In genomic region chr17:28598389-28598788, GRCh38 we compare ENCODE assay signal across 8 cellular contexts. TPM values are rescaled to one million over a fixed set of nuclear protein-coding genes. Genes with fewer than 3 reads are reported as not detected.
A peak's percentile ranks its signal among the peaks of the same experiment; 100 is the strongest.
DNase-seq lines count a peak whose midpoint lies in the region; ATAC-seq and TF ChIP-seq lines count a peak whose summit lies in the region.

No MANE protein-coding gene starts in this region.

- no peaks in the 10 kb centered on the region for H3K79me1 ChIP-seq in H9 (ENCODE audit: insufficient read depth, low read depth, low read length, poor library complexity, severe bottlenecking)

- peaks cover 6 to 23% (median 22%) of the 10 kb centered on the region in 3 experiments; a peak in 6 of 7 replicates for H3K36me3 Mint-ChIP-seq in H9 (ENCODE audit: insufficient read depth in 1 of 3, low read depth in 3 of 3)
- peaks cover 18% of the 10 kb centered on the region in 2 donors for H3K36me3 Mint-ChIP-seq in activated naive CD4-positive, alpha-beta T cell treated with anti-CD3 and anti-CD28 coated beads, Interleukin-2, amount 50 U/mL, for 72 hours

- H3T11ph ChIP-seq in H9 (ENCODE audit: low read length), result no peak overlapping the region

- H3K79me2 ChIP-seq in H9 (ENCODE audit: insufficient read depth, low read length), result no peaks in the 10 kb centered on the region; the same call in 1 of the 2 replicates

- peaks cover 16 to 17% of the 10 kb centered on the region in 2 experiments for H3K4me1 Mint-ChIP-seq in H9

- intact Hi-C loops in lower lobe of right lung (cut with DNase I), result no loop called here

- in situ Hi-C loops in ACHN (cut with HindIII; ENCODE audit: low pct_ligation_motif_present, low pct_unique_long_range_greater_than_20kb, low sequenced_read_pairs), result no loop called here

- H2BK15ac ChIP-seq in H9 (ENCODE audit: low read depth, low read length), result no peak overlapping the region

- ATAC-seq in activated naive CD4-positive, alpha-beta T cell treated with anti-CD3 and anti-CD28 coated beads, Interleukin-2, amount 50 U/mL, for 72 hours, result no peak
- no peak for ATAC-seq in lower lobe of right lung
- no peak for ATAC-seq in HG03378 (IDR thresholded peaks at IDR 0.05; ENCODE audit: unreplicated experiment)

- H2AFZ ChIP-seq in H9 (ENCODE audit: low read length), result no peak overlapping the region

- no peak overlapping the region for H3K56ac ChIP-seq in H9 (ENCODE audit: insufficient read length, low read depth, low read length)

- no peaks in the 10 kb centered on the region for H3K36me3 ChIP-seq in lower lobe of right lung

- no peak overlapping the region for H2BK120ac ChIP-seq in H9 (ENCODE audit: low read depth, low read length, poor library complexity, severe bottlenecking)

- H3K27me3 ChIP-seq in H9 (ENCODE audit: insufficient read depth, low read length), result no peaks in the 10 kb centered on the region
- H3K27me3 ChIP-seq in lower lobe of right lung (ENCODE audit: low read depth), result no peaks in the 10 kb centered on the region

- no peak overlapping the region for H3K23ac ChIP-seq in H9 (ENCODE audit: insufficient read length, low read depth, low read length)

- no peak overlapping the region for H2BK20ac ChIP-seq in H9 (ENCODE audit: low read depth, low read length, poor library complexity, severe bottlenecking)

- H4K91ac ChIP-seq in H9 (ENCODE audit: insufficient read length, low read depth, low read length), result no peak overlapping the region

- peak overlapping the region; percentile 84 for H3K9ac ChIP-seq in H9 (ENCODE audit: extremely low read depth, insufficient read length, low read length)

- H3K23me2 ChIP-seq in H9 (ENCODE audit: insufficient read length, low read depth, low read length, poor library complexity, severe bottlenecking), result peaks cover 12% of the 10 kb centered on the region

- H3K14ac ChIP-seq in H9 (ENCODE audit: insufficient read depth, low read length), result peak overlapping the region; percentile 79

- H3K4me3 ChIP-seq in AG10803 (ENCODE audit: low read length) (peak overlapping the region; percentile 75), lower lobe of right lung (peak overlapping the region; percentile 62)

- H3K4me1 ChIP-seq in H9 (ENCODE audit: insufficient read depth, low read length) (no peaks in the 10 kb centered on the region), lower lobe of right lung (peaks cover 16% of the 10 kb centered on the region)

- no peak overlapping the region for H4K8ac ChIP-seq in H9 (replicated peaks; ENCODE audit: insufficient read length, low read depth, low read length)

- H2BK12ac ChIP-seq in H9 (ENCODE audit: insufficient read length, low read depth, low read length), result no peak overlapping the region

- no CpG with 5 or more reads among the region's 17 CpGs for WGBS in H9 (ENCODE audit: extremely low coverage, insufficient read length, low lambda C conversion rate)

- no peaks in the 10 kb centered on the region; a peak in 1 of 5 replicates for H3K9me3 Mint-ChIP-seq in H9
- H3K9me3 Mint-ChIP-seq in activated naive CD4-positive, alpha-beta T cell treated with anti-CD3 and anti-CD28 coated beads, Interleukin-2, amount 50 U/mL, for 72 hours, result no peaks in the 10 kb centered on the region

- H4K5ac ChIP-seq in H9 (ENCODE audit: insufficient read length, low read depth, low read length), result no peak overlapping the region

- H3K4me3 Mint-ChIP-seq in H9, result peak overlapping the region; percentile 94 to 97

- H3K27ac ChIP-seq in H9 (ENCODE audit: insufficient read length, low read depth, low read length), result no peak overlapping the region
- H3K27ac ChIP-seq in lower lobe of right lung, result peak overlapping the region; percentile 90

- H3K9me3 ChIP-seq in H9 (ENCODE audit: control insufficient read depth, low read depth, low read length) (no peaks in the 10 kb centered on the region), lower lobe of right lung (no peaks in the 10 kb centered on the region)

- H2BK5ac ChIP-seq in H9 (ENCODE audit: insufficient read length, low read length), result no peak overlapping the region

- H3K18ac ChIP-seq in H9 (ENCODE audit: insufficient read length, low read depth, low read length), result no peak overlapping the region

- DNase-seq in AG10803 (ENCODE audit: low read depth), result no peak
- DNase-seq in H9, result no peak
- no peak for DNase-seq in activated naive CD4-positive, alpha-beta T cell treated with anti-CD3 and anti-CD28 coated beads, Interleukin-2, amount 50 U/mL, for 72 hours (ENCODE audit: low spot score in 2 of 2)
- no peak for DNase-seq in lower lobe of right lung
- DNase-seq in DMS 273 treated with DMSO at 0.1 percent for 48 hours (lab: John Stamatoyannopoulos, UW), result no peak
- DNase-seq in ACHN, result no peak
- no peak for DNase-seq in DMS153 treated with DMSO at 0.1 percent for 48 hours (lab: John Stamatoyannopoulos, UW; ENCODE audit: unreplicated experiment)

- H3K4me2 ChIP-seq in H9 (ENCODE audit: insufficient read depth, insufficient read length, low read length), result peak overlapping the region; percentile 74

- no peak overlapping the region for H2AK5ac ChIP-seq in H9 (ENCODE audit: insufficient read length, low read length)

- H3K4ac ChIP-seq in H9 (ENCODE audit: low read depth, low read length), result no peak overlapping the region

- peak overlapping the region; percentile 98 to 99 (median 99) for H3K27ac Mint-ChIP-seq in H9
- H3K27ac Mint-ChIP-seq in activated naive CD4-positive, alpha-beta T cell treated with anti-CD3 and anti-CD28 coated beads, Interleukin-2, amount 50 U/mL, for 72 hours, result peak overlapping the region; percentile 97

- TF ChIP-seq CTCF in AG10803 (conservative IDR thresholded peaks at IDR 0.05; ENCODE audit: low read length), result no peak
- TF ChIP-seq CTCF in H9 (conservative IDR thresholded peaks at IDR 0.05), result no peak
- TF ChIP-seq CTCF in lower lobe of right lung (IDR thresholded peaks at IDR 0.05), result no peak

- H4K20me1 ChIP-seq in H9 (ENCODE audit: control insufficient read depth, insufficient read depth, insufficient read length), result no peaks in the 10 kb centered on the region

- H3K27me3 Mint-ChIP-seq in H9 (ENCODE audit: low read depth), result no peaks in the 10 kb centered on the region

RNA-seq across cellular contexts. Expression of gene SPAG5, which starts 0.4 kb away (rescaled TPM):
- total RNA-seq in H9 (2021), result 114 and 122 TPM in 2 replicates
- total RNA-seq in activated naive CD4-positive, alpha-beta T cell treated with anti-CD3 and anti-CD28 coated beads, Interleukin-2, amount 50 U/mL, for 72 hours, result 100 to 1,000 TPM; 150 to 326 TPM
- 4.9 TPM for total RNA-seq in lower lobe of right lung

RNA-seq across cellular contexts. Expression of gene RSKR, which starts 15.6 kb away (rescaled TPM):
- 25.2 and 25.8 TPM in 2 replicates for total RNA-seq in H9 (2021)
- 10 to 100 TPM; 29.7 to 32.2 TPM for total RNA-seq in activated naive CD4-positive, alpha-beta T cell treated with anti-CD3 and anti-CD28 coated beads, Interleukin-2, amount 50 U/mL, for 72 hours
- total RNA-seq in lower lobe of right lung, result 14.1 TPM

RNA-seq across cellular contexts. Expression of gene ALDOC, which starts 21.7 kb away (rescaled TPM):
- total RNA-seq in H9 (2021) (53.2 and 58.0 TPM in 2 replicates), lower lobe of right lung (11.6 TPM)
- total RNA-seq in activated naive CD4-positive, alpha-beta T cell treated with anti-CD3 and anti-CD28 coated beads, Interleukin-2, amount 50 U/mL, for 72 hours, result 100 to 1,000 TPM in 1 of 2 donors, 10 to 100 TPM in 1; 41.6 to 220 TPM

RNA-seq across cellular contexts. Expression of gene PIGS, which starts 27.1 kb away (rescaled TPM):
- total RNA-seq in H9 (2021) (40.3 and 45.8 TPM in 2 replicates), lower lobe of right lung (45.3 TPM)
- total RNA-seq in activated naive CD4-positive, alpha-beta T cell treated with anti-CD3 and anti-CD28 coated beads, Interleukin-2, amount 50 U/mL, for 72 hours, result 10 to 100 TPM; 39.6 to 44.1 TPM

RNA-seq across cellular contexts. Expression of gene UNC119, which starts 46.0 kb away (rescaled TPM):
- total RNA-seq in H9 (2021) (36.9 and 38.3 TPM in 2 replicates), lower lobe of right lung (27.0 TPM)
- 10 to 100 TPM; 53.0 to 56.6 TPM for total RNA-seq in activated naive CD4-positive, alpha-beta T cell treated with anti-CD3 and anti-CD28 coated beads, Interleukin-2, amount 50 U/mL, for 72 hours

Comparison
In these comparisons a context has a peak if more than half of its experiments do, and no peak if none do; other contexts are left out.
1. RNA of gene SPAG5, which starts 0.4 kb away (total RNA-seq): 150 to 326 TPM in activated naive CD4-positive, alpha-beta T cell treated with anti-CD3 and anti-CD28 coated beads, Interleukin-2, amount 50 U/mL, for 72 hours and 114 to 122 TPM in H9; 4.9 TPM in lower lobe of right lung (single experiment); every median in the first group is over 10 times any median in the second.